16 cellular contexts compared by ENCODE assay signal in the genomic region with DNA sequence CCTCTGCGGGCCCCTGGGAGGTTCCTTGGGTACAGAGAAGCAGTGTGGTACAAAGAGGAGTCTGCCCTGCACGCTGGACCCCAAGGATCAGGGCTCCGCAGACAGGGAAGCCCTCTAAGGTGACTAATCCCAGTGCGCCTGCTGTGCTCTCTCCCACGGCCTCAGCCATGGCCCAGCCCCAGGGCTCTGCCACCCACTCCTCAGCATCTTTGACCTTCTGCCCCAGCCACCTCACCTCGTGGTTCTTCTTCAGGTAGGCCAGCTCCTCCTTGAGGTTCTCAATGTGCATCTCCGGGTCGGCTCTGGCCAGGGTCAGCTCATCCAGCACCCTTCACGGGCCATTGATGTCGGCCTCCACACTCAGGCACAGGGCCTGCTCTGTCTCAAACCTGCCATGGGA. TPM values are rescaled to one million over a fixed set of nuclear protein-coding genes. Genes with fewer than 3 reads are reported as not detected.
"Had no signal": no experiment of that assay in that cellular context is flagged by ENCODE, and none has a peak within 500 bp of the region (broad histone marks: within the 10 kb centered on the region; RNA-seq: fewer than 3 reads in every experiment).

No MANE protein-coding gene starts in this region.

RNA-seq across cellular contexts. Expression of gene LGALS9B, which starts 47.8 kb away (rescaled TPM):
- total RNA-seq: activated B cell treated with CpG ODN at 0.5 μM for 24 hours; activated CD4-positive, alpha-beta memory T cell treated with anti-CD3 and anti-CD28 coated beads for 36 hours; activated CD4-positive, alpha-beta T cell treated with anti-CD3 and anti-CD28 coated beads, Interleukin-2, amount 10 ng/mL, durations not matched to agents 24 days and 14 days; activated CD8-positive, alpha-beta memory T cell treated with anti-CD3 and anti-CD28 coated beads for 36 hours; activated CD8-positive, alpha-beta T cell treated with anti-CD3 and anti-CD28 coated beads for 36 hours; activated naive CD4-positive, alpha-beta T cell treated with anti-CD3 and anti-CD28 coated beads for 36 hours; activated naive CD4-positive, alpha-beta T cell treated with anti-CD3 and anti-CD28 coated beads, Interleukin-2, amount 50 U/mL, for 72 hours; activated naive CD8-positive, alpha-beta T cell treated with anti-CD3 and anti-CD28 coated beads for 36 hours; activated T-cell treated with anti-CD3 and anti-CD28 coated beads, Interleukin-2, amount 50 U/mL, for 4 hours; activated T-cell treated with anti-CD3 and anti-CD28 coated beads, Interleukin-2, amount 50 U/mL, for 72 hours; activated T-helper 1 cell treated with anti-CD3 and anti-CD28 coated beads, Interleukin-12 subunit alpha, Interleukin-12 subunit beta, Interleukin-2, Interleukin-4 antibody, amounts not matched to agents 30 ng/mL and 10 ng/mL and 1 ng/mL, durations not matched to agents 14 hours and 24 hours and 36 hours; activated T-helper 17 cell treated with anti-CD3 and anti-CD28 coated beads, Interleukin-2, amount 50 U/mL, for 72 hours; adrenal gland; astrocyte; body of pancreas; cardiac septum had no signal
